In genomic region chr11:120115272-120116000, GRCh38 we compare ENCODE assay signal across 1 cellular context.
TF ChIP-seq lines count a peak whose summit lies in the region.

No MANE protein-coding gene starts in this region.

TF ChIP-seq in IMR-90, 13 proteins besides CTCF, POLR2A, EP300 and RAD21 (continued from another document):
- TF ChIP-seq ELK1 (IDR thresholded peaks at IDR 0.05; ENCODE audit: borderline replicate concordance, low read depth, low read length) (no peak), BHLHE40 (IDR thresholded peaks at IDR 0.05; ENCODE audit: low read depth, low read length) (no peak), NFE2L2 (IDR thresholded peaks at IDR 0.05; ENCODE audit: low read depth, low read length) (no peak)
